In genomic region chr5:151100690-151101089, GRCh38 we compare ENCODE assay signal across 1 cellular context.
TF ChIP-seq lines count a peak whose summit lies in the region.

No MANE protein-coding gene starts in this region.

TF ChIP-seq in SK-N-SH, 30 proteins besides CTCF, POLR2A, EP300 and RAD21 (continued from another document):
- TF ChIP-seq MEF2A (IDR thresholded peaks at IDR 0.05; ENCODE audit: borderline replicate concordance, low read depth) = no peak
- TF ChIP-seq PBX3 (IDR thresholded peaks at IDR 0.05) = no peak
- no peak for TF ChIP-seq FOXJ3 (CRISPR knock-in tag; IDR thresholded peaks at IDR 0.05)
